Comparison of ENCODE assay signal across 10 cellular contexts in genomic region chr10:13219685-13220670, GRCh38. TPM values are rescaled to one million over a fixed set of nuclear protein-coding genes. Genes with fewer than 3 reads are reported as not detected.
DNase-seq lines count a peak whose midpoint lies in the region; ATAC-seq and TF ChIP-seq lines count a peak whose summit lies in the region.
"Had no signal": no experiment of that assay in that cellular context is flagged by ENCODE, and none has a peak within 500 bp of the region (broad histone marks: within the 10 kb centered on the region; RNA-seq: fewer than 3 reads in every experiment).

No MANE protein-coding gene starts in this region.

- H3K4me3 ChIP-seq in HEK293 (ENCODE audit: low read depth, low read length), result no peak overlapping the region
- peak overlapping the region; percentile 24 for H3K4me3 ChIP-seq in SJCRH30

- no peaks in the 10 kb centered on the region for H3K27me3 Mint-ChIP-seq in T-helper 17 cell
- H3K27me3 Mint-ChIP-seq: central memory CD8-positive, alpha-beta T cell had no signal

- POLR2A ChIA-PET in HEK293 (lab: Yijun Ruan, JAX), result interaction anchor here (0.6 kb wide), 1 partner anchor 1322 kb away, joined by 3 read pairs; no protein-coding TSS in a partner anchor

- no peak for TF ChIP-seq CTCF in HEK293 (tag by site-specific recombination; IDR thresholded peaks at IDR 0.05)

- H3K4me1 Mint-ChIP-seq in T-helper 17 cell, result no peaks in the 10 kb centered on the region
- H3K4me1 Mint-ChIP-seq: central memory CD8-positive, alpha-beta T cell had no signal

- H3K27ac ChIP-seq in HEK293 (ENCODE audit: extremely low read depth, low read depth, low read length), result no peak overlapping the region
- peak overlapping the region; percentile 60 for H3K27ac ChIP-seq in SJCRH30
- H3K27ac ChIP-seq: HL-60 had no signal

- H3K4me1 ChIP-seq in HEK293 (ENCODE audit: control insufficient read depth, insufficient read depth, low read length) (no peaks in the 10 kb centered on the region), SJCRH30 (peaks cover 10% of the 10 kb centered on the region)

- DNase-seq in D341Med (ENCODE audit: low spot score), result peak; percentile 32
- peak; percentile 69 to 84 for DNase-seq in SJCRH30
- peak; percentile 64 for DNase-seq in left lobe of liver (ENCODE audit: low spot score)
- no peak for DNase-seq in T-helper 17 cell
- DNase-seq in NCI-H446 treated with DMSO at 0.1 percent for 48 hours (lab: John Stamatoyannopoulos, UW), result no peak
- no peak for DNase-seq in NCI-H774 (lab: John Stamatoyannopoulos, UW)

- H3K36me3 ChIP-seq in HEK293 (ENCODE audit: control insufficient read depth in 2 of 2, insufficient read depth in 1 of 2, low read length in 2 of 2) (no peaks in the 10 kb centered on the region), SJCRH30 (no peaks in the 10 kb centered on the region)

- ATAC-seq in left lobe of liver, result peak; percentile 95
- no peak for ATAC-seq in T-helper 17 cell
- ATAC-seq in HG02678 (IDR thresholded peaks at IDR 0.05; ENCODE audit: unreplicated experiment), result no peak

- H3K27ac Mint-ChIP-seq in T-helper 17 cell, result no peak overlapping the region

- H3K4me3 Mint-ChIP-seq in T-helper 17 cell, result no peak overlapping the region
- H3K4me3 Mint-ChIP-seq: central memory CD8-positive, alpha-beta T cell had no signal

- no peaks in the 10 kb centered on the region for H3K36me3 Mint-ChIP-seq in T-helper 17 cell (ENCODE audit: low read depth)

- no peaks in the 10 kb centered on the region for H3K27me3 ChIP-seq in SJCRH30

- H3K9me3 ChIP-seq in HEK293 (ENCODE audit: control insufficient read depth, insufficient read depth, low read depth, low read length), result no peaks in the 10 kb centered on the region
- H3K9me3 ChIP-seq in SJCRH30 (replicated peaks), result no peaks in the 10 kb centered on the region
- no peaks in the 10 kb centered on the region for H3K9me3 ChIP-seq in T-helper 17 cell (ENCODE audit: control insufficient read depth, low read length, poor library complexity, severe bottlenecking)

- CTCF ChIA-PET in HEK293 (lab: Yijun Ruan, JAX), result interaction anchor here (0.6 to 0.8 kb wide), 3 partner anchors 10 to 1368 kb away, joined by 3 to 4 read pairs (median 3); no protein-coding TSS in a partner anchor

TF ChIP-seq in HEK293, 187 proteins besides CTCF, POLR2A, EP300 and RAD21:
- no peak for TF ChIP-seq ZNF292 (tag by site-specific recombination; IDR thresholded peaks at IDR 0.05; ENCODE audit: borderline replicate concordance, low read depth)
- TF ChIP-seq HOXC10 (CRISPR knock-in tag; IDR thresholded peaks at IDR 0.05), result no peak
- TF ChIP-seq ZNF677 (tag by site-specific recombination; IDR thresholded peaks at IDR 0.05), result peak; percentile 81
- TF ChIP-seq ZXDB (tag by site-specific recombination; IDR thresholded peaks at IDR 0.05), result no peak
- TF ChIP-seq PRDM10 (tag by site-specific recombination; IDR thresholded peaks at IDR 0.05), result no peak
- TF ChIP-seq ZBTB7A (tag by site-specific recombination; IDR thresholded peaks at IDR 0.05; ENCODE audit: low read depth), result no peak
- TF ChIP-seq ZNF501 (tag by site-specific recombination; IDR thresholded peaks at IDR 0.05), result no peak
TF ChIP-seq in HEK293: peak in this region for 1.

RNA-seq across cellular contexts. Expression of gene UCMA, which starts 14.2 kb away (rescaled TPM):
- total RNA-seq in SJCRH30 (2014; rRNA removed; shearing (Covaris generic)), result not detected in 2 replicates
- total RNA-seq in left lobe of liver (not detected), T-helper 17 cell (not detected)

RNA-seq across cellular contexts. Expression of gene MCM10, which starts 58.6 kb away (rescaled TPM):
- 49.5 and 53.1 TPM in 2 replicates for total RNA-seq in SJCRH30 (2014; rRNA removed; shearing (Covaris generic))
- 0.33 TPM for total RNA-seq in left lobe of liver
- total RNA-seq in T-helper 17 cell, result under 1 TPM; 0.34 to 0.47 TPM

Comparison
In these comparisons a context has a peak if more than half of its experiments do, and no peak if none do; other contexts are left out.
1. DNase-seq: peak in D341Med (single experiment), SJCRH30 (2 of 2) and left lobe of liver (single experiment); none in T-helper 17 cell (0 of 3), NCI-H446 treated with DMSO at 0.1 percent for 48 hours (single experiment) and NCI-H774 (single experiment).
2. RNA of gene MCM10, which starts 58.6 kb away (total RNA-seq): 49.5 to 53.1 TPM in SJCRH30; 0.34 to 0.47 TPM in T-helper 17 cell and 0.33 TPM in left lobe of liver (single experiment); every median in the first group is over 10 times any median in the second.